In genomic region chr2:26615336-26616031, GRCh38 we compare ENCODE assay signal across 12 cellular contexts. TPM values are rescaled to one million over a fixed set of nuclear protein-coding genes. Genes with fewer than 3 reads are reported as not detected.
DNase-seq lines count a peak whose midpoint lies in the region; ATAC-seq and TF ChIP-seq lines count a peak whose summit lies in the region.
"Had no signal": no experiment of that assay in that cellular context is flagged by ENCODE, and none has a peak within 500 bp of the region (broad histone marks: within the 10 kb centered on the region; RNA-seq: fewer than 3 reads in every experiment).

No MANE protein-coding gene starts in this region.

- H3K9me3 Mint-ChIP-seq in endodermal cell, result no peaks in the 10 kb centered on the region

- 72 to 84% methylated on average over 6 to 15 of the region's 15 CpGs for WGBS in endodermal cell (ENCODE audit: insufficient coverage in 1 of 2, insufficient read length in 1 of 2), 2 experiments

- no peaks in the 10 kb centered on the region for H3K36me3 Mint-ChIP-seq in endodermal cell (ENCODE audit: low read depth)

- no peaks in the 10 kb centered on the region for H3K9me3 ChIP-seq in endodermal cell (ENCODE audit: control insufficient read depth, low read length)
- H3K9me3 ChIP-seq: mucosa of descending colon had no signal

- no peak overlapping the region for H3K27ac ChIP-seq in endodermal cell (ENCODE audit: low read depth, low read length)
- H3K27ac ChIP-seq: GM23248 had no signal

- no peaks in the 10 kb centered on the region for H3K4me1 ChIP-seq in endodermal cell (ENCODE audit: control insufficient read depth, insufficient read depth, low read length)

- peak; percentile 30 for DNase-seq in DMS53 (lab: John Stamatoyannopoulos, UW)
- no peak for DNase-seq in DMS53 treated with DMSO at 0.1 percent for 48 hours (lab: John Stamatoyannopoulos, UW; ENCODE audit: unreplicated experiment)
- DNase-seq in NCI-H1694 (lab: John Stamatoyannopoulos, UW), result peak; percentile 91
- DNase-seq in endodermal cell, result peak; percentile 77
- DNase-seq in sciatic nerve (ENCODE audit: low spot score), result peak; percentile 34
- DNase-seq in GDM1 (lab: John Stamatoyannopoulos, UW), result no peak
- no peak for DNase-seq in activated CD4-positive, CD25-positive, alpha-beta regulatory T cell (lab: John Stamatoyannopoulos, UW)
- no peak for DNase-seq in dermis blood vessel endothelial cell
- DNase-seq: activated T-cell treated with anti-CD3 and anti-CD28 coated beads, Interleukin-2, amount 50 U/mL, for 1 hour; GM23248; IMR-90 had no signal

- H3K9ac ChIP-seq in endodermal cell (ENCODE audit: extremely low read depth, low read length, poor library complexity, severe bottlenecking), result no peak overlapping the region
- H3K9ac ChIP-seq: GM23248 had no signal

- intact Hi-C loops in sciatic nerve (cut with DNase I), result no loop called here

- H3K27me3 ChIP-seq in endodermal cell (ENCODE audit: control insufficient read depth, insufficient read depth, low read length, poor library complexity, severe bottlenecking), result peaks cover 28% of the 10 kb centered on the region

- H3K36me3 ChIP-seq in endodermal cell (ENCODE audit: control insufficient read depth, insufficient read depth, low read length), result no peaks in the 10 kb centered on the region

- ATAC-seq in sciatic nerve, result no peak
- ATAC-seq: mucosa of descending colon had no signal

- no peak overlapping the region for H3K4me3 Mint-ChIP-seq in endodermal cell

- H3K27ac Mint-ChIP-seq in endodermal cell, result no peak overlapping the region

- peak; percentile 58 for TF ChIP-seq CTCF in endodermal cell (conservative IDR thresholded peaks at IDR 0.05)

- H3K27me3 Mint-ChIP-seq in endodermal cell (ENCODE audit: insufficient read depth), result peaks cover 16% of the 10 kb centered on the region

- no peak overlapping the region for H3K4me3 ChIP-seq in endodermal cell (ENCODE audit: low read length)
- H3K4me3 ChIP-seq: GM23248, mucosa of descending colon had no signal

- H3K4me1 Mint-ChIP-seq in endodermal cell, result peaks cover 32% of the 10 kb centered on the region

RNA-seq across cellular contexts. Expression of gene CIB4, which starts 25.7 kb away (rescaled TPM):
- total RNA-seq in endodermal cell (not detected), sciatic nerve (not detected), dermis blood vessel endothelial cell (not detected in 2 replicates)
- not detected for polyA plus RNA-seq in endodermal cell (2013, experiment 1 of 2)
- polyA plus RNA-seq in endodermal cell (2013, experiment 2 of 2), result not detected
- total RNA-seq: GM23248, IMR-90 had no signal
- polyA plus RNA-seq: GM23248, IMR-90 had no signal

Comparison
In these comparisons a context has a peak if more than half of its experiments do, and no peak if none do; other contexts are left out.
1. DNase-seq: peak in DMS53 (single experiment), NCI-H1694 (single experiment), endodermal cell (single experiment) and sciatic nerve (single experiment); none in DMS53 treated with DMSO at 0.1 percent for 48 hours (single experiment), GDM1 (single experiment), activated CD4-positive, CD25-positive, alpha-beta regulatory T cell (0 of 4) and dermis blood vessel endothelial cell (single experiment).